In genomic region chr11:774873-775592, GRCh38 we compare ENCODE assay signal across 9 cellular contexts. TPM values are rescaled to one million over a fixed set of nuclear protein-coding genes. Genes with fewer than 3 reads are reported as not detected.
DNase-seq lines count a peak whose midpoint lies in the region; ATAC-seq and TF ChIP-seq lines count a peak whose summit lies in the region.
"Had no signal": no experiment of that assay in that cellular context is flagged by ENCODE, and none has a peak within 500 bp of the region (broad histone marks: within the 10 kb centered on the region; RNA-seq: fewer than 3 reads in every experiment).

No MANE protein-coding gene starts in this region.

- CTCF ChIA-PET in activated naive CD4-positive, alpha-beta T cell treated with anti-CD3 and anti-CD28 coated beads, Interleukin-2, amount 10 ng/mL, durations not matched to agents 7 days and 5 days (lab: Charles Lee) = interaction anchor here (1.7 kb wide), 1 partner anchor 9 kb away, joined by 6 read pairs; no protein-coding TSS in a partner anchor
- CTCF ChIA-PET in activated CD4-positive, alpha-beta memory T cell treated with anti-CD3 and anti-CD28 coated beads for 36 hours (lab: Charles Lee) = interaction anchor here (1.1 kb wide), 1 partner anchor 52 kb away, joined by 3 read pairs; no protein-coding TSS in a partner anchor

- H3K4me3 Mint-ChIP-seq in activated naive CD4-positive, alpha-beta T cell treated with anti-CD3 and anti-CD28 coated beads, Interleukin-2, amount 10 ng/mL, durations not matched to agents 7 days and 5 days = peak overlapping the region; percentile 66
- H3K4me3 Mint-ChIP-seq in activated CD4-positive, alpha-beta memory T cell treated with anti-CD3 and anti-CD28 coated beads for 36 hours = peak overlapping the region; percentile 62

- H3K9me3 Mint-ChIP-seq in activated naive CD4-positive, alpha-beta T cell treated with anti-CD3 and anti-CD28 coated beads, Interleukin-2, amount 10 ng/mL, durations not matched to agents 7 days and 5 days = no peaks in the 10 kb centered on the region
- H3K9me3 Mint-ChIP-seq in activated CD4-positive, alpha-beta memory T cell treated with anti-CD3 and anti-CD28 coated beads for 36 hours = no peaks in the 10 kb centered on the region

- peak overlapping the region; percentile 17 for H3K27ac ChIP-seq in temporal lobe (ENCODE audit: low read depth, low read length)

- H3K4me1 Mint-ChIP-seq in activated naive CD4-positive, alpha-beta T cell treated with anti-CD3 and anti-CD28 coated beads, Interleukin-2, amount 10 ng/mL, durations not matched to agents 7 days and 5 days = peaks cover 31% of the 10 kb centered on the region
- H3K4me1 Mint-ChIP-seq in activated CD4-positive, alpha-beta memory T cell treated with anti-CD3 and anti-CD28 coated beads for 36 hours (ENCODE audit: low read depth) = peaks cover 19% of the 10 kb centered on the region

- H3K36me3 Mint-ChIP-seq in activated naive CD4-positive, alpha-beta T cell treated with anti-CD3 and anti-CD28 coated beads, Interleukin-2, amount 10 ng/mL, durations not matched to agents 7 days and 5 days = peaks cover 2% of the 10 kb centered on the region
- H3K36me3 Mint-ChIP-seq in activated CD4-positive, alpha-beta memory T cell treated with anti-CD3 and anti-CD28 coated beads for 36 hours = peaks cover 10% of the 10 kb centered on the region

- H3K27me3 Mint-ChIP-seq in activated naive CD4-positive, alpha-beta T cell treated with anti-CD3 and anti-CD28 coated beads, Interleukin-2, amount 10 ng/mL, durations not matched to agents 7 days and 5 days = no peaks in the 10 kb centered on the region
- H3K27me3 Mint-ChIP-seq in activated CD4-positive, alpha-beta memory T cell treated with anti-CD3 and anti-CD28 coated beads for 36 hours = no peaks in the 10 kb centered on the region

- intact Hi-C loops in activated CD4-positive, alpha-beta memory T cell treated with anti-CD3 and anti-CD28 coated beads for 36 hours (cut with micrococcal nuclease) = no loop called here

- no peak for DNase-seq in activated naive CD4-positive, alpha-beta T cell treated with anti-CD3 and anti-CD28 coated beads, Interleukin-2, amount 10 ng/mL, durations not matched to agents 7 days and 5 days
- no peak for DNase-seq in activated naive CD4-positive, alpha-beta T cell (lab: John Stamatoyannopoulos, UW)
- DNase-seq in activated CD4-positive, alpha-beta memory T cell treated with anti-CD3 and anti-CD28 coated beads for 36 hours = no peak
- peak; percentile 49 for DNase-seq in fibroblast of the aortic adventitia (ENCODE audit: low read depth)
- DNase-seq in NCI-H526 (lab: John Stamatoyannopoulos, UW) = no peak
- DNase-seq: effector memory CD4-positive, alpha-beta T cell had no signal

- ATAC-seq in HG02678 (IDR thresholded peaks at IDR 0.05; ENCODE audit: unreplicated experiment) (no peak), HG02973 (IDR thresholded peaks at IDR 0.05; ENCODE audit: unreplicated experiment) (no peak)

- no peak for TF ChIP-seq CTCF in fibroblast of the aortic adventitia (IDR thresholded peaks at IDR 0.05; ENCODE audit: insufficient read depth, low read length)

- peak overlapping the region; percentile 48 for H3K4me3 ChIP-seq in fibroblast of the aortic adventitia (ENCODE audit: low read depth, low read length)

- H3K27ac Mint-ChIP-seq in activated naive CD4-positive, alpha-beta T cell treated with anti-CD3 and anti-CD28 coated beads, Interleukin-2, amount 10 ng/mL, durations not matched to agents 7 days and 5 days = peak overlapping the region; percentile 62
- no peak overlapping the region for H3K27ac Mint-ChIP-seq in activated CD4-positive, alpha-beta memory T cell treated with anti-CD3 and anti-CD28 coated beads for 36 hours

- POLR2A ChIA-PET in activated CD4-positive, alpha-beta memory T cell treated with anti-CD3 and anti-CD28 coated beads for 36 hours (lab: Charles Lee) = interaction anchor here (0.6 to 2.1 kb wide), 4 partner anchors 11 to 36 kb away, joined by 3 to 9 read pairs (median 4); no protein-coding TSS in a partner anchor

RNA-seq across cellular contexts. Expression of gene GATD1, which starts 2.3 kb away (rescaled TPM):
- 10 to 100 TPM; 36.6 to 39.1 TPM for total RNA-seq in activated CD4-positive, alpha-beta memory T cell treated with anti-CD3 and anti-CD28 coated beads for 36 hours
- total RNA-seq in fibroblast of the aortic adventitia (ENCODE audit: low replicate concordance) = 40.6 and 53.4 TPM in 2 replicates
- total RNA-seq in temporal lobe = 24.8 TPM

RNA-seq across cellular contexts. Expression of gene CEND1, which starts 14.9 kb away (rescaled TPM):
- total RNA-seq in activated CD4-positive, alpha-beta memory T cell treated with anti-CD3 and anti-CD28 coated beads for 36 hours = 1 to 10 TPM in 1 of 2 experiments, under 1 TPM in 1; 0.68 to 1.1 TPM
- 0.65 and 1.2 TPM in 2 replicates for total RNA-seq in fibroblast of the aortic adventitia (ENCODE audit: low replicate concordance)
- 8.6 TPM for total RNA-seq in temporal lobe

RNA-seq across cellular contexts. Expression of gene SLC25A22, which starts 23.0 kb away (rescaled TPM):
- total RNA-seq in activated CD4-positive, alpha-beta memory T cell treated with anti-CD3 and anti-CD28 coated beads for 36 hours = 10 to 100 TPM; 28.4 to 32.2 TPM
- total RNA-seq in fibroblast of the aortic adventitia (ENCODE audit: low replicate concordance) (16.7 and 17.6 TPM in 2 replicates), temporal lobe (19.7 TPM)

RNA-seq across cellular contexts. Expression of gene TALDO1, which starts 27.8 kb away (rescaled TPM):
- 100 to 1,000 TPM; 284 to 296 TPM for total RNA-seq in activated CD4-positive, alpha-beta memory T cell treated with anti-CD3 and anti-CD28 coated beads for 36 hours
- total RNA-seq in fibroblast of the aortic adventitia (ENCODE audit: low replicate concordance) = 123 and 146 TPM in 2 replicates
- 56.3 TPM for total RNA-seq in temporal lobe

RNA-seq across cellular contexts. Expression of gene PIDD1, which starts 30.0 kb away (rescaled TPM):
- total RNA-seq in activated CD4-positive, alpha-beta memory T cell treated with anti-CD3 and anti-CD28 coated beads for 36 hours = 10 to 100 TPM; 28.3 to 32.1 TPM
- total RNA-seq in fibroblast of the aortic adventitia (ENCODE audit: low replicate concordance) (6.3 and 8.8 TPM in 2 replicates), temporal lobe (4.9 TPM)
